Comparison of ENCODE assay signal across 8 cellular contexts in genomic region chr13:66994498-66995365, GRCh38.
DNase-seq lines count a peak whose midpoint lies in the region; ATAC-seq and TF ChIP-seq lines count a peak whose summit lies in the region.

No MANE protein-coding gene starts in this region.

- no TSS peak for BruUV-seq in A673 (replicated peaks; lab: Mats Ljungman, UMichigan)

- H3K9me3 Mint-ChIP-seq in CD8-positive, alpha-beta T cell, result no peaks in the 10 kb centered on the region

- intact Hi-C loops in CD8-positive, alpha-beta T cell (cut with DNase I, micrococcal nuclease), result no loop called here
- intact Hi-C loops in A673 (cut with micrococcal nuclease; ENCODE audit: unreplicated experiment), result no loop called here

- H3K27me3 ChIP-seq in BLaER1 treated with 17β-estradiol and CSF1 and Interleukin-3, amounts not matched to agents 10 nM and 100 nM, result no peaks in the 10 kb centered on the region
- no peaks in the 10 kb centered on the region for H3K27me3 ChIP-seq in MG63
- no peaks in the 10 kb centered on the region for H3K27me3 ChIP-seq in CD8-positive, alpha-beta T cell (ENCODE audit: insufficient read depth, low read length)
- H3K27me3 ChIP-seq in A673 (replicated peaks; ENCODE audit: insufficient read depth, low read depth, low read length, poor library complexity), result peaks cover 66% of the 10 kb centered on the region

- no peak overlapping the region for H3K27ac Mint-ChIP-seq in CD8-positive, alpha-beta T cell

- CTCF ChIA-PET in CD8-positive, alpha-beta T cell (lab: Charles Lee), result no interaction called here
- CTCF ChIA-PET in A673 (lab: Charles Lee), result interaction anchor here (0.6 kb wide), 1 partner anchor 232 kb away, joined by 3 read pairs; no protein-coding TSS in a partner anchor

- H3K9me3 ChIP-seq in BLaER1 treated with 17β-estradiol and CSF1 and Interleukin-3, amounts not matched to agents 10 nM and 100 nM (replicated peaks in 1 of 11), result peaks cover 0 to 21% (median 4%) of the 10 kb centered on the region in 11 experiments; a peak in 9 of 22 replicates
- H3K9me3 ChIP-seq in MG63 (no peaks in the 10 kb centered on the region), A673 (ENCODE audit: low read depth, low read length, poor library complexity, severe bottlenecking) (no peaks in the 10 kb centered on the region)
- H3K9me3 ChIP-seq in CD8-positive, alpha-beta T cell (ENCODE audit: low read length), result no peaks in the 10 kb centered on the region

- H3K36me3 ChIP-seq in BLaER1 treated with 17β-estradiol and CSF1 and Interleukin-3, amounts not matched to agents 10 nM and 100 nM, result no peaks in the 10 kb centered on the region
- H3K36me3 ChIP-seq in MG63 (no peaks in the 10 kb centered on the region), A673 (ENCODE audit: insufficient read depth, low read length, poor library complexity, severe bottlenecking) (no peaks in the 10 kb centered on the region)
- no peaks in the 10 kb centered on the region for H3K36me3 ChIP-seq in CD8-positive, alpha-beta T cell (ENCODE audit: insufficient read depth, low read length)

- POLR2A ChIA-PET in CD8-positive, alpha-beta T cell (lab: Charles Lee), result no interaction called here
- POLR2A ChIA-PET in A673 (lab: Charles Lee; ENCODE audit: low non-redundant PET), result no interaction called here

- peaks cover 4% of the 10 kb centered on the region for H3K4me1 Mint-ChIP-seq in CD8-positive, alpha-beta T cell (ENCODE audit: low read depth)

- H3K27ac ChIP-seq in BLaER1 treated with 17β-estradiol and CSF1 and Interleukin-3, amounts not matched to agents 10 nM and 100 nM, result peak overlapping the region in 9 of 11 experiments; percentile 14 to 71 (median 55); a peak in 18 of 22 replicates
- no peak overlapping the region for H3K27ac ChIP-seq in CD8-positive, alpha-beta T cell (ENCODE audit: low read depth, low read length)
- H3K27ac ChIP-seq in A673 (ENCODE audit: low read depth, low read length, poor library complexity, severe bottlenecking), result no peak overlapping the region

- ATAC-seq in GM21717 (IDR thresholded peaks at IDR 0.05; ENCODE audit: unreplicated experiment), result peak; percentile 27
- ATAC-seq in CD8-positive, alpha-beta T cell, result no peak

- peaks cover 11 to 69% (median 48%) of the 10 kb centered on the region in 10 experiments for H3K4me1 ChIP-seq in BLaER1 treated with 17β-estradiol and CSF1 and Interleukin-3, amounts not matched to agents 10 nM and 100 nM
- H3K4me1 ChIP-seq in CD8-positive, alpha-beta T cell (ENCODE audit: insufficient read depth, low read length), result no peaks in the 10 kb centered on the region
- no peaks in the 10 kb centered on the region for H3K4me1 ChIP-seq in A673 (ENCODE audit: insufficient read depth, low read length, poor library complexity, severe bottlenecking)

- H3K27me3 Mint-ChIP-seq in CD8-positive, alpha-beta T cell (ENCODE audit: low read depth), result no peaks in the 10 kb centered on the region

- TF ChIP-seq CTCF in CD8-positive, alpha-beta T cell (IDR thresholded peaks at IDR 0.05), result no peak
- no peak for TF ChIP-seq CTCF in A673 (conservative IDR thresholded peaks at IDR 0.05; ENCODE audit: low read depth, low read length)

- peak overlapping the region; percentile 68 to 89 (median 83) for H3K4me2 ChIP-seq in BLaER1 treated with 17β-estradiol and CSF1 and Interleukin-3, amounts not matched to agents 10 nM and 100 nM

- peak overlapping the region in 9 of 11 experiments; percentile 39 to 67 (median 50); a peak in 15 of 22 replicates for H3K9ac ChIP-seq in BLaER1 treated with 17β-estradiol and CSF1 and Interleukin-3, amounts not matched to agents 10 nM and 100 nM

- H4K20me1 ChIP-seq in BLaER1 treated with 17β-estradiol and CSF1 and Interleukin-3, amounts not matched to agents 10 nM and 100 nM, result no peaks in the 10 kb centered on the region

- H3K36me3 Mint-ChIP-seq in CD8-positive, alpha-beta T cell, result no peaks in the 10 kb centered on the region

- peak overlapping the region; percentile 16 to 56 (median 42); a peak in 18 of 20 replicates for H3K4me3 ChIP-seq in BLaER1 treated with 17β-estradiol and CSF1 and Interleukin-3, amounts not matched to agents 10 nM and 100 nM
- H3K4me3 ChIP-seq in MG63 (peak overlapping the region; percentile 26), A673 (ENCODE audit: low read depth, low read length, poor library complexity, severe bottlenecking) (no peak overlapping the region)
- no peak overlapping the region for H3K4me3 ChIP-seq in CD8-positive, alpha-beta T cell (ENCODE audit: low read depth, low read length)

- in situ Hi-C loops in KBM-7 (cut with MboI; ENCODE audit: low pct_unique_long_range_greater_than_20kb, low sequenced_read_pairs), result no loop called here

- DNase-seq in MG63, result no peak
- peak; percentile 47 for DNase-seq in kidney tubule cell (ENCODE audit: low spot score)
- no peak for DNase-seq in amniotic stem cell (lab: John Stamatoyannopoulos, UW)
- DNase-seq in KBM-7, result no peak
- no peak for DNase-seq in CD8-positive, alpha-beta T cell
- no peak for DNase-seq in A673 (ENCODE audit: low spot score)

- no peak overlapping the region for H3K4me3 Mint-ChIP-seq in CD8-positive, alpha-beta T cell

Comparison
In these comparisons a context has a peak if more than half of its experiments do, and no peak if none do; other contexts are left out.
1. H3K27ac ChIP-seq: peak in BLaER1 treated with 17β-estradiol and CSF1 and Interleukin-3, amounts not matched to agents 10 nM and 100 nM (9 of 11); none in CD8-positive, alpha-beta T cell (single experiment) and A673 (single experiment).
2. H3K4me3 ChIP-seq: peak in BLaER1 treated with 17β-estradiol and CSF1 and Interleukin-3, amounts not matched to agents 10 nM and 100 nM (10 of 10) and MG63 (single experiment); none in CD8-positive, alpha-beta T cell (single experiment) and A673 (single experiment).